Comparison of ENCODE assay signal across 22 cellular contexts in the genomic region with DNA sequence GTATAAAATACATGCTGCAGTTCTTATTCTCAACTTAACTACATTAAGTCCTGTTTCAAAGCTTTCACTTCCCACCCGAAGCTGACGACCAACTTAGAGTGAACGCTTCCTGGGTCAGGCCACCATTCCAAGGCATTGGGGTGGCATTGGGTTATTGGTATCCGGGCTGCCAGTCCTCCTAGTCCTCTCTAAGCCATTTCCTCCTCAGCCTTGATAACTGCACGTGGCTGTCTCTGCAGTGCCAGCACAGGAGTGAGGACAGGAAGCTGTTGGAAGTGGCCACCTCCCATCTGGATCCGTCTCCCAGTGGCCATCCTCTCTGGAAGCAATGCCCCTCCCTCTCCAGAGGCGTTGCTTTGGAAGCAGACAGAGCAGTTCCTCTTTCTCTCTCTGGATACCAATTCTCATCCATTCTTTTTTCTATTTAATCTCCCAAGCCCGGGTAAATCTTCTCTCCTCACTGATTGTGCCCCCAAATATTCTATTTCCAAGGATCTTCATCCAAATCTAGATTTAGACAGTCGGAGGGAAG.
"Had no signal": no experiment of that assay in that cellular context is flagged by ENCODE, and none has a peak within 500 bp of the region (broad histone marks: within the 10 kb centered on the region; RNA-seq: fewer than 3 reads in every experiment).

No MANE protein-coding gene starts in this region.

- H3K79me2 ChIP-seq: hepatocyte had no signal

- H2AFZ ChIP-seq: hepatocyte, neural progenitor cell had no signal

- H3K4me1 ChIP-seq: colonic mucosa, foreskin keratinocyte, gastroesophageal sphincter, heart left ventricle, left lung, neural progenitor cell, psoas muscle, sigmoid colon, tibial artery had no signal

- H3K4me2 ChIP-seq: hepatocyte, neural progenitor cell had no signal

- H3K27me3 ChIP-seq: colonic mucosa, foreskin keratinocyte, heart left ventricle, hepatocyte, left lung, neural progenitor cell, ovary, sigmoid colon, testis, tibial artery had no signal

- H3K27ac ChIP-seq: colonic mucosa, epithelial cell of prostate, foreskin keratinocyte, gastroesophageal sphincter, heart left ventricle, hepatocyte, left lung, neural progenitor cell, ovary, psoas muscle, sigmoid colon, testis, tibial artery had no signal

- H3K4me3 ChIP-seq: colonic mucosa, gastroesophageal sphincter, heart left ventricle, hepatocyte, left lung, mucosa of descending colon, neural progenitor cell, ovary, psoas muscle, sigmoid colon, testis, tibial artery had no signal

- H3K9ac ChIP-seq: neural progenitor cell had no signal

- DNase-seq: colonic mucosa; dermis blood vessel endothelial cell; foreskin keratinocyte; heart left ventricle; left cardiac atrium; left lung; mesenchymal stem cell; mucosa of descending colon; naive thymus-derived CD4-positive, alpha-beta T cell; ovary; psoas muscle; right cardiac atrium; sigmoid colon; stimulated activated CD4-positive, alpha-beta T cell treated with anti-CD3 and anti-CD28 coated beads, Interleukin-4, amount 100 ng/mL, for 4 hours; stimulated activated naive CD8-positive, alpha-beta T cell treated with anti-CD3 and anti-CD28 coated beads, Interleukin-15, Interleukin-2, amounts not matched to agents 100 U/mL and 50 U/mL, for 24 hours; substantia nigra; tibial artery had no signal

- H3K36me3 ChIP-seq: colonic mucosa, gastroesophageal sphincter, heart left ventricle, left lung, neural progenitor cell, ovary, sigmoid colon, tibial artery had no signal

- H3K9me3 ChIP-seq: colonic mucosa, mucosa of descending colon, ovary, psoas muscle, testis had no signal
